18 cellular contexts compared by ENCODE assay signal in genomic region chr7:131455546-131455945, GRCh38.
A peak's percentile ranks its signal among the peaks of the same experiment; 100 is the strongest.
DNase-seq lines count a peak whose midpoint lies in the region; ATAC-seq and FAIRE-seq lines count a peak whose summit lies in the region.
"Had no signal": no experiment of that assay in that cellular context is flagged by ENCODE, and none has a peak within 500 bp of the region (broad histone marks: within the 10 kb centered on the region; RNA-seq: fewer than 3 reads in every experiment).

No MANE protein-coding gene starts in this region.

- no peak for ATAC-seq in HG02759 (IDR thresholded peaks at IDR 0.05; ENCODE audit: unreplicated experiment)
- ATAC-seq: T-cell had no signal

- no peak overlapping the region for H3K4me3 ChIP-seq in Karpas-422 (ENCODE audit: low read length)

- H3K9ac ChIP-seq in Karpas-422 (ENCODE audit: low read length): no peak overlapping the region
- H3K9ac ChIP-seq: SK-N-SH had no signal

- peaks cover 24% of the 10 kb centered on the region for H3K79me2 ChIP-seq in Karpas-422 (ENCODE audit: low read length)

- H3K27ac ChIP-seq in Karpas-422 (ENCODE audit: low read length): peak overlapping the region; percentile 76

- H4K20me1 ChIP-seq in Karpas-422 (ENCODE audit: insufficient read depth, low read depth, low read length): no peaks in the 10 kb centered on the region

- peaks cover 17% of the 10 kb centered on the region; the same call in 1 of the 2 replicates for H3K36me3 ChIP-seq in Karpas-422 (ENCODE audit: insufficient read depth, low read length)

- no peaks in the 10 kb centered on the region for H3K9me3 ChIP-seq in Karpas-422 (ENCODE audit: low read length)
- H3K9me3 ChIP-seq: SK-N-SH had no signal

- peak overlapping the region; percentile 46 for H3K4me2 ChIP-seq in Karpas-422 (ENCODE audit: low read depth, low read length, poor library complexity, severe bottlenecking)
- H3K4me2 ChIP-seq: SK-N-SH had no signal

- peaks cover 22% of the 10 kb centered on the region for H3K4me1 ChIP-seq in Karpas-422 (ENCODE audit: low read length)

- H2AFZ ChIP-seq in Karpas-422 (ENCODE audit: low read length): no peak overlapping the region

- no peaks in the 10 kb centered on the region for H3K27me3 ChIP-seq in Karpas-422 (ENCODE audit: low read length)

- peak; percentile 3 for DNase-seq in GM18507 (ENCODE audit: extremely low spot score, insufficient read length, low read depth)
- no peak for DNase-seq in Karpas-422
- peak; percentile 33 for DNase-seq in glomerular visceral epithelial cell (ENCODE audit: extremely low spot score)
- DNase-seq in renal cortical epithelial cell (ENCODE audit: low read depth): peak; percentile 93
- DNase-seq in inferior parietal cortex (ENCODE audit: extremely low spot score): no peak
- no peak for DNase-seq in NCI-H524 (lab: John Stamatoyannopoulos, UW)
- DNase-seq: DMS153, H7, KBM-7, NCI-H187, NCI-H2107, NCI-H510A, NCI-H774, RPMI8226, SHP77 treated with DMSO at 0.1 percent for 48 hours, SK-N-SH, T-cell had no signal

- no peaks in the 10 kb centered on the region for H3K9me2 ChIP-seq in Karpas-422 (replicated peaks; ENCODE audit: insufficient read depth, low read length)
- H3K9me2 ChIP-seq: SK-N-SH had no signal

- FAIRE-seq in GM18507 (lab: Jason Lieb, UNC): no peak

Comparison
In these comparisons a context has a peak if more than half of its experiments do, and no peak if none do; other contexts are left out.
1. DNase-seq: peak in GM18507 (single experiment), glomerular visceral epithelial cell (single experiment) and renal cortical epithelial cell (single experiment); none in Karpas-422 (single experiment), inferior parietal cortex (single experiment) and NCI-H524 (0 of 2).